ENCODE assay signal across 8 cellular contexts in the genomic region with DNA sequence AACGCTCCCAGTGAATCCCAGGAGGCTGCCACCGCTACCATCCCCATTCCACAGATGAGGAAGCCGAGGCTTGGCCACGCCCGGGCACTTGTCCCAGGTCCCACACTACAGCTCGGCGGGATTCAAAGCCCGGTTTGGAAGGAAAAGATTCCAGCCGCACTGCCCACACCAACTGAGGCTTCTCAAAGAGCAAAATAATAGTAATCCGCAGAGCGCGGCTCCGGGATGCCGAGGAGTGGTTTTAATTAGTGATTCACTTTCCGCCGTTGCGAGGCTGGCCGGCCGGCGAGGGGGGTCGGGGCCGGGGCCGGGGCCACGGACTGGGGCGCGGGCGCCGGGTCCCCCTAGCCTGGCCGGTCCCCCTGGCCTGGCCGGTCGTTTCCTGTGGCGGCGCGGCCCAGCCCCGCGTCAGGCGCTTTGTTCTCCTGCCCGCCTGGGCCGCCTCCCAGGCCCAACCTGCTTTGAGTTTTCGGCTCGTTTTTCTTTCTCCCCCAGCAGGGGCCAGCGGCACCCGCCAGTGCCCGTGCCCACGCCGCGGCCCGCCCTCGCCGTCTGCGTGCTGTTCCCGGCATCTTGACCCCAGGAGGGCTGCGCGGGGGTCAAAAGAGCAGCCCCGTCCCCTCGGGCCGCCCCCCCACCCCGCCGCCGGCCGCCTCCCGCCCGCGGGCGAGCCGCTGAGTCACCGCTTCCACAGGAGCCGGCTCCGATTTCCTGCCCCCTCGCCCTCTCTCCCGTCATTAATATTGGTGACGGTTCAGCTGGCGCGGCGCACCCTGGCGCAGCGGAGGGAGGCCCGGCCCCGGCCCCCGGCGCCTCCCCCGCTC. TPM values are rescaled to one million over a fixed set of nuclear protein-coding genes. Genes with fewer than 3 reads are reported as not detected.
A peak's percentile ranks its signal among the peaks of the same experiment; 100 is the strongest.
DNase-seq lines count a peak whose midpoint lies in the region; ATAC-seq, FAIRE-seq and TF ChIP-seq lines count a peak whose summit lies in the region.

No MANE protein-coding gene starts in this region.

- H3K27ac ChIP-seq in SK-N-SH (ENCODE audit: low read depth in 2 of 2, low read length in 1 of 2): peak overlapping the region; percentile 28 to 54; a peak in 3 of 4 replicates
- peak overlapping the region; percentile 95 for H3K27ac ChIP-seq in endothelial cell of umbilical vein (ENCODE audit: insufficient read depth, low read depth, low read length)

- H3K9me3 ChIP-seq in ES-I3 (ENCODE audit: control insufficient read depth, insufficient read depth, low read length) (no peaks in the 10 kb centered on the region), SK-N-SH (no peaks in the 10 kb centered on the region), endothelial cell of umbilical vein (replicated peaks; ENCODE audit: control insufficient read depth, insufficient read depth, low read length) (no peaks in the 10 kb centered on the region)

- H3K9ac ChIP-seq in ES-I3 (ENCODE audit: low read depth, low read length): peak overlapping the region; percentile 41; the same call in 1 of the 2 replicates
- no peak overlapping the region for H3K9ac ChIP-seq in SK-N-SH
- peak overlapping the region; percentile 88 for H3K9ac ChIP-seq in endothelial cell of umbilical vein (replicated peaks; ENCODE audit: extremely low read depth, insufficient read depth, low read length)

- H3F3A ChIP-seq in SK-N-SH (replicated peaks; ENCODE audit: insufficient read depth): no peaks in the 10 kb centered on the region

- H3K4me1 ChIP-seq in ES-I3 (ENCODE audit: insufficient read depth, low read length) (peaks cover 48% of the 10 kb centered on the region), SK-N-SH (ENCODE audit: control insufficient read depth in 1 of 2, insufficient read depth in 2 of 2, low read depth in 1 of 2, low read length in 1 of 2) (no peaks in the 10 kb centered on the region; a peak in 1 of 4 replicates), endothelial cell of umbilical vein (ENCODE audit: control insufficient read depth, extremely low read depth, insufficient read depth, low read length) (peaks cover 15% of the 10 kb centered on the region)

- TF ChIP-seq CTCF in SK-N-SH (IDR thresholded peaks at IDR 0.05) (no peak), endothelial cell of umbilical vein (IDR thresholded peaks at IDR 0.05; ENCODE audit: extremely low read depth in 1 of 2, insufficient read depth in 1 of 2, low read depth in 1 of 2, low read length in 2 of 2) (no peak)

- intact Hi-C loops in endothelial cell of umbilical vein (cut with micrococcal nuclease): loop anchor here (1.0 kb wide), 3 partner anchors 29 to 180 kb away; a partner anchor contains a TSS

- H2AFZ ChIP-seq in SK-N-SH (ENCODE audit: low read depth) (no peak overlapping the region), endothelial cell of umbilical vein (ENCODE audit: low read depth, low read length) (peak overlapping the region; percentile 85)

- 69% methylated on average over 69 of the region's 82 CpGs for WGBS in SK-N-SH (ENCODE audit: low lambda C conversion rate)

- H3K36me3 ChIP-seq in ES-I3 (ENCODE audit: insufficient read depth, low read length): no peaks in the 10 kb centered on the region
- no peaks in the 10 kb centered on the region for H3K36me3 ChIP-seq in SK-N-SH (replicated peaks in 1 of 2; ENCODE audit: control insufficient read depth in 1 of 2, insufficient read depth in 2 of 2, low read length in 1 of 2)
- H3K36me3 ChIP-seq in endothelial cell of umbilical vein (ENCODE audit: control insufficient read depth in 2 of 2, extremely low read depth in 1 of 2, insufficient read depth in 2 of 2, low read length in 2 of 2): no peaks in the 10 kb centered on the region

- BruUV-seq in endothelial cell of umbilical vein (replicated peaks; lab: Mats Ljungman, UMichigan): TSS peak; percentile 62

- no peak overlapping the region for H3K4me2 ChIP-seq in SK-N-SH
- peak overlapping the region; percentile 69 for H3K4me2 ChIP-seq in endothelial cell of umbilical vein (ENCODE audit: insufficient read depth, low read length)

- CTCF ChIA-PET in SK-N-SH (lab: Yijun Ruan, JAX) (no interaction called here), endothelial cell of umbilical vein (lab: Charles Lee) (interaction anchor here (0.6 to 2.0 kb wide), 4 partner anchors 20 to 461 kb away, joined by 3 to 5 read pairs (median 4); a partner anchor contains a TSS)

- no peak overlapping the region for H3K4me3 ChIP-seq in SK-N-SH (ENCODE audit: low read depth in 2 of 2, low read length in 1 of 2)
- H3K4me3 ChIP-seq in endothelial cell of umbilical vein (replicated peaks in 1 of 3; ENCODE audit: insufficient read depth in 1 of 3, low read depth in 1 of 3, low read length in 3 of 3): peak overlapping the region in 2 of 3 experiments; percentile 17 to 23

- no peaks in the 10 kb centered on the region for H3K9me2 ChIP-seq in SK-N-SH

- TF ChIP-seq EP300 in SK-N-SH (IDR thresholded peaks at IDR 0.05; ENCODE audit: borderline replicate concordance in 1 of 2, low read depth in 1 of 2, low read length in 1 of 2): no peak

- H3K79me2 ChIP-seq in SK-N-SH (ENCODE audit: insufficient read depth) (no peaks in the 10 kb centered on the region), endothelial cell of umbilical vein (ENCODE audit: control insufficient read depth, insufficient read depth, low read length) (no peaks in the 10 kb centered on the region)

- FAIRE-seq in endothelial cell of umbilical vein (lab: Jason Lieb, UNC): peak; percentile 72

- POLR2A ChIA-PET in SK-N-SH (lab: Yijun Ruan, JAX): no interaction called here
- POLR2A ChIA-PET in endothelial cell of umbilical vein (lab: Charles Lee): no interaction called here

- no peak for DNase-seq in SK-N-SH
- DNase-seq in endothelial cell of umbilical vein (ENCODE audit: low read depth, low spot score): peak; percentile 70
- peak; percentile 61 for DNase-seq in myocyte (ENCODE audit: low read depth)
- DNase-seq in ureter (ENCODE audit: low spot score): peak; percentile 75
- DNase-seq in NCI-H187 treated with DMSO at 0.1 percent for 48 hours (lab: John Stamatoyannopoulos, UW): no peak
- no peak for DNase-seq in NCI-H2196 treated with DMSO at 0.1 percent for 48 hours (lab: John Stamatoyannopoulos, UW; ENCODE audit: unreplicated experiment)

- H3K9me1 ChIP-seq in endothelial cell of umbilical vein (replicated peaks; ENCODE audit: control insufficient read depth, extremely low read depth, insufficient read depth, low read length): no peaks in the 10 kb centered on the region

- no peak for ATAC-seq in GM18502 (IDR thresholded peaks at IDR 0.05; ENCODE audit: poor library complexity, unreplicated experiment)

- no peaks in the 10 kb centered on the region for H3K27me3 ChIP-seq in SK-N-SH (ENCODE audit: insufficient read depth)
- H3K27me3 ChIP-seq in endothelial cell of umbilical vein (ENCODE audit: control insufficient read depth in 2 of 2, insufficient read depth in 2 of 2, low read length in 2 of 2): peaks cover 0 to 2% of the 10 kb centered on the region in 2 experiments

- dilution Hi-C loops in endothelial cell of umbilical vein (cut with MboI; ENCODE audit: extremely low pct_ligation_motif_present, low sequenced_read_pairs): no loop called here

- H4K20me1 ChIP-seq in SK-N-SH (ENCODE audit: insufficient read depth): no peaks in the 10 kb centered on the region
- no peaks in the 10 kb centered on the region for H4K20me1 ChIP-seq in endothelial cell of umbilical vein (replicated peaks; ENCODE audit: control insufficient read depth, extremely low read depth, insufficient read depth, low read length)

- TF ChIP-seq POLR2A in endothelial cell of umbilical vein (IDR thresholded peaks at IDR 0.05; ENCODE audit: low read depth, low read length): peak; percentile 32

- no peak for TF ChIP-seq RAD21 in SK-N-SH (IDR thresholded peaks at IDR 0.05; ENCODE audit: low read length)

TF ChIP-seq in SK-N-SH, 30 proteins besides CTCF, POLR2A, EP300 and RAD21:
- no peak for TF ChIP-seq EZH2phosphoT487 (IDR thresholded peaks at IDR 0.05; ENCODE audit: borderline replicate concordance, low read depth)
- TF ChIP-seq TAF1 (IDR thresholded peaks at IDR 0.05; ENCODE audit: borderline replicate concordance, low read depth, low read length): no peak
TF ChIP-seq in SK-N-SH: peak in this region for 0.

TF ChIP-seq in endothelial cell of umbilical vein, 7 proteins besides CTCF, POLR2A, EP300 and RAD21:
- TF ChIP-seq POLR2AphosphoS5 (IDR thresholded peaks at IDR 0.05; ENCODE audit: insufficient read depth, low read depth, low read length) (peak; percentile 42), GATA2 (IDR thresholded peaks at IDR 0.05; ENCODE audit: insufficient read depth, insufficient read length, low read depth, low read length) (no peak), JUN (IDR thresholded peaks at IDR 0.05; ENCODE audit: borderline replicate concordance, insufficient read depth, insufficient read length, low read depth) (no peak), FOS (IDR thresholded peaks at IDR 0.05; ENCODE audit: borderline replicate concordance, insufficient read depth, low read length) (peak; percentile 25)
TF ChIP-seq in endothelial cell of umbilical vein: peak in this region for 2.

RNA-seq across cellular contexts. Expression of a gene that starts 31.2 kb away (rescaled TPM):
- polyA plus RNA-seq in SK-N-SH (2012; rRNA removed): 0.67 and 0.89 TPM in 2 replicates
- polyA plus RNA-seq in SK-N-SH (2012; cell fraction: cytosol; rRNA removed): 0.44 and 0.51 TPM in 2 replicates
- polyA plus RNA-seq in SK-N-SH (2012; cell fraction: nucleus; rRNA removed): 0.70 and 1.2 TPM in 2 replicates
- total RNA-seq in endothelial cell of umbilical vein: 0.27 TPM in 1 of 2 replicates, not detected in the other
- 0.04 and 0.13 TPM in 2 replicates for polyA plus RNA-seq in endothelial cell of umbilical vein
- 0.05 TPM in 1 of 2 replicates, not detected in the other for polyA plus RNA-seq in endothelial cell of umbilical vein (2011; cell fraction: cytosol; rRNA removed)
- 0.10 and 0.22 TPM in 2 replicates for polyA plus RNA-seq in endothelial cell of umbilical vein (2011; cell fraction: nucleus; rRNA removed)
- polyA plus RNA-seq in endothelial cell of umbilical vein (2012): 0.19 TPM in 1 of 2 replicates, not detected in the other
- polyA minus RNA-seq in endothelial cell of umbilical vein: 0.08 TPM in 1 of 2 replicates, not detected in the other
- polyA minus RNA-seq in endothelial cell of umbilical vein (2011; cell fraction: cytosol; rRNA and poly(A)+ RNA removed): not detected
- not detected in 2 replicates for polyA minus RNA-seq in endothelial cell of umbilical vein (2011; cell fraction: nucleus; rRNA and poly(A)+ RNA removed)
- 0.16 TPM in 1 of 2 replicates, not detected in the other for total RNA-seq in myocyte
- 0.11 TPM for polyA plus RNA-seq in myocyte (2012)
- 0.81 TPM for total RNA-seq in ureter

Comparison
In these comparisons a context has a peak if more than half of its experiments do, and no peak if none do; other contexts are left out.
1. DNase-seq: peak in endothelial cell of umbilical vein (single experiment), myocyte (single experiment) and ureter (single experiment); none in SK-N-SH (single experiment), NCI-H187 treated with DMSO at 0.1 percent for 48 hours (single experiment) and NCI-H2196 treated with DMSO at 0.1 percent for 48 hours (single experiment).
2. H3K4me3 ChIP-seq: peak in endothelial cell of umbilical vein (2 of 3); none in SK-N-SH (0 of 2).